ENCODE assay signal across 27 cellular contexts in the genomic region with DNA sequence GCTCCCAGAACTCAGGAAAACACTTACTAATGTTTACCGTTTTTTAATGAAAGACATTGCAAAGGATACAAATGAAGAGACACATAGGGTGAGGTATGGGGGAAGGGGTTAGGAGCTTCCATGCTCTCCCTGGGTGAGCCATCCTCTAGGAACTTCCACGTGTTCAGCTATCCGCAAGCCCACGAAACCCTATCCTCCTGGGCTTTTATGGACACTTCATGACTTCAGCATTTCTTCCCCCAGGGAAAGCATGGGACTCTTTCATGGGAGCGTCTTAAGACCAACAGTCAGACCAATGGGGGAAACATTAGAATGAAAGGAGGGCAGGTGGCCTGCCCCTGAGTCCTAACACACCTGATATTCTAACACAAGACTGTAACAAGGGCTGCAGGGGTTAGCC. TPM values are rescaled to one million over a fixed set of nuclear protein-coding genes. Genes with fewer than 3 reads are reported as not detected.
DNase-seq lines count a peak whose midpoint lies in the region; ATAC-seq and TF ChIP-seq lines count a peak whose summit lies in the region.
"Had no signal": no experiment of that assay in that cellular context is flagged by ENCODE, and none has a peak within 500 bp of the region (broad histone marks: within the 10 kb centered on the region; RNA-seq: fewer than 3 reads in every experiment).

No MANE protein-coding gene starts in this region.

- H3K9me3 ChIP-seq in SJCRH30 (replicated peaks) (no peaks in the 10 kb centered on the region), fibroblast of lung (ENCODE audit: control insufficient read depth, insufficient read depth, low read depth, low read length) (no peaks in the 10 kb centered on the region), osteoblast (ENCODE audit: low read depth, low read length) (no peaks in the 10 kb centered on the region), upper lobe of left lung (no peaks in the 10 kb centered on the region)
- H3K9me3 ChIP-seq: colonic mucosa, gastrocnemius medialis, left ventricle myocardium inferior, MG63, Peyer's patch, transverse colon had no signal

- peaks cover 11% of the 10 kb centered on the region for H3K4me1 ChIP-seq in SJCRH30
- peaks cover 6% of the 10 kb centered on the region for H3K4me1 ChIP-seq in fibroblast of lung (ENCODE audit: control insufficient read depth, extremely low read depth, insufficient read depth, low read length)
- H3K4me1 ChIP-seq in osteoblast (ENCODE audit: insufficient read depth, low read length): peaks cover 32% of the 10 kb centered on the region
- H3K4me1 ChIP-seq in upper lobe of left lung: no peaks in the 10 kb centered on the region
- H3K4me1 ChIP-seq: colonic mucosa, gastrocnemius medialis, left ventricle myocardium inferior, Peyer's patch had no signal

- no peak for TF ChIP-seq EP300 in upper lobe of left lung (IDR thresholded peaks at IDR 0.05)

- no peak overlapping the region for H3K9ac ChIP-seq in fibroblast of lung (ENCODE audit: insufficient read depth, low read length)

- no peak for TF ChIP-seq POLR2A in upper lobe of left lung (IDR thresholded peaks at IDR 0.05)

- H3K27me3 ChIP-seq in SJCRH30 (no peaks in the 10 kb centered on the region; the same call in 1 of the 2 replicates), fibroblast of lung (ENCODE audit: control insufficient read depth, insufficient read depth, low read length) (no peaks in the 10 kb centered on the region), osteoblast (ENCODE audit: insufficient read depth, low read length) (no peaks in the 10 kb centered on the region), upper lobe of left lung (no peaks in the 10 kb centered on the region)
- H3K27me3 ChIP-seq: colonic mucosa, gastrocnemius medialis, MG63, Peyer's patch, transverse colon had no signal

- 92 to 95% methylated on average over 5 of the region's 5 CpGs for WGBS in upper lobe of left lung, 2 donors

- H3K79me2 ChIP-seq in fibroblast of lung (ENCODE audit: control insufficient read depth, insufficient read depth, low read length) (no peaks in the 10 kb centered on the region), osteoblast (ENCODE audit: insufficient read depth, low read length) (no peaks in the 10 kb centered on the region)

- H3K27ac ChIP-seq in SJCRH30 (peak overlapping the region; percentile 66), fibroblast of lung (ENCODE audit: insufficient read depth, low read length) (peak overlapping the region; percentile 67), osteoblast (ENCODE audit: low read depth, low read length) (peak overlapping the region; percentile 89), upper lobe of left lung (no peak overlapping the region)
- H3K27ac ChIP-seq: colonic mucosa, gastrocnemius medialis, left ventricle myocardium inferior, Peyer's patch, transverse colon had no signal

- H3K4me3 ChIP-seq in SJCRH30 (no peak overlapping the region), fibroblast of lung (replicated peaks in 1 of 4; ENCODE audit: control extremely low read depth in 1 of 4, insufficient read depth in 1 of 4, low read depth in 3 of 4, low read length in 4 of 4) (no peak overlapping the region), osteoblast (ENCODE audit: insufficient read depth, low read length) (no peak overlapping the region), upper lobe of left lung (no peak overlapping the region)
- H3K4me3 ChIP-seq: colonic mucosa, gastrocnemius medialis, left ventricle myocardium inferior, MG63, Peyer's patch, transverse colon had no signal

- no peak for ATAC-seq in HG02973 (IDR thresholded peaks at IDR 0.05; ENCODE audit: unreplicated experiment)
- ATAC-seq in upper lobe of left lung (ENCODE audit: low FRiP score in 2 of 2): no peak
- ATAC-seq: gastrocnemius medialis, natural killer cell had no signal

- H4K20me1 ChIP-seq in fibroblast of lung (ENCODE audit: control insufficient read depth, extremely low read depth, insufficient read depth, low read length) (no peaks in the 10 kb centered on the region), osteoblast (ENCODE audit: insufficient read depth, low read length) (no peaks in the 10 kb centered on the region)

- peak; percentile 69 for DNase-seq in ELR (ENCODE audit: low read depth)
- peak in 1 of 2 experiments; percentile 14 for DNase-seq in SJCRH30
- DNase-seq in fibroblast of lung (ENCODE audit: low read depth in 2 of 2): peak in 1 of 2 donors; percentile 41
- DNase-seq in osteoblast (ENCODE audit: insufficient read length, low spot score, missing footprints): no peak
- DNase-seq in GM20000 (ENCODE audit: low spot score): no peak
- DNase-seq in NCI-H82 (lab: John Stamatoyannopoulos, UW): no peak
- DNase-seq in upper lobe of left lung: no peak
- DNase-seq: activated CD4-positive, CD25-positive, alpha-beta regulatory T cell; activated naive CD4-positive, alpha-beta T cell treated with Interleukin-2 at 50 U/mL for 16 hours; activated T-cell treated with anti-CD3 and anti-CD28 coated beads, Interleukin-2, amount 50 U/mL, for 72 hours; C1 segment of cervical spinal cord; colonic mucosa; DND-41; effector CD8-positive, alpha-beta T cell; gastrocnemius medialis; hippocampal formation; left ventricle myocardium inferior; natural killer cell; NCI-H1105 treated with DMSO at 0.1 percent for 48 hours; NCI-H2029; NCI-H526 treated with DMSO at 0.1 percent for 48 hours; occipital lobe; Peyer's patch; T-helper 1 cell; transverse colon had no signal

- H3K4me2 ChIP-seq in fibroblast of lung (ENCODE audit: extremely low read depth, insufficient read depth, low read length): no peak overlapping the region
- peak overlapping the region; percentile 12 for H3K4me2 ChIP-seq in osteoblast (ENCODE audit: insufficient read depth, low read length)

- TF ChIP-seq CTCF in fibroblast of lung (conservative IDR thresholded peaks at IDR 0.05 in 1 of 2, IDR thresholded peaks at IDR 0.05 in 1 of 2; ENCODE audit: low read depth in 1 of 2, low read length in 2 of 2) (no peak), osteoblast (IDR thresholded peaks at IDR 0.05; ENCODE audit: extremely low read depth, low read depth, low read length) (no peak), GM20000 (IDR thresholded peaks at IDR 0.05; ENCODE audit: extremely low read depth, missing control alignments) (no peak), upper lobe of left lung (IDR thresholded peaks at IDR 0.05) (no peak)

- H2AFZ ChIP-seq in fibroblast of lung (ENCODE audit: low read length): no peak overlapping the region
- H2AFZ ChIP-seq in osteoblast (ENCODE audit: low read length): peak overlapping the region; percentile 64

- no peaks in the 10 kb centered on the region for H3K36me3 ChIP-seq in SJCRH30
- H3K36me3 ChIP-seq in fibroblast of lung (ENCODE audit: control insufficient read depth, insufficient read depth, low read length): no peaks in the 10 kb centered on the region
- H3K36me3 ChIP-seq in osteoblast (ENCODE audit: insufficient read depth, low read length): no peaks in the 10 kb centered on the region
- no peaks in the 10 kb centered on the region for H3K36me3 ChIP-seq in upper lobe of left lung
- H3K36me3 ChIP-seq: colonic mucosa, gastrocnemius medialis, left ventricle myocardium inferior, MG63, Peyer's patch, transverse colon had no signal

RNA-seq across cellular contexts. Expression of a gene that starts 6.6 kb away (rescaled TPM):
- 138 and 148 TPM in 2 replicates for total RNA-seq in SJCRH30 (2014; rRNA removed; shearing (Covaris generic))
- total RNA-seq in fibroblast of lung (97.8 and 118 TPM in 2 replicates), osteoblast (130 and 141 TPM in 2 replicates), upper lobe of left lung (100 to 1,000 TPM in 1 of 6 donors, 10 to 100 TPM in 5; 29.3 to 103 (median 82.1) TPM)
- 175 and 193 TPM in 2 replicates for polyA plus RNA-seq in fibroblast of lung
- polyA plus RNA-seq in fibroblast of lung (2012): 167 and 170 TPM in 2 replicates
- polyA minus RNA-seq in fibroblast of lung (ENCODE audit: low replicate concordance): 22.7 and 22.8 TPM in 2 replicates

Comparison
In these comparisons a context has a peak if more than half of its experiments do, and no peak if none do; other contexts are left out.
1. H3K27ac ChIP-seq: peak in SJCRH30 (single experiment), fibroblast of lung (single experiment) and osteoblast (single experiment); none in upper lobe of left lung (0 of 4).